ENCODE assay signal across 12 cellular contexts in genomic region chr2:239302083-239302807, GRCh38.
DNase-seq lines count a peak whose midpoint lies in the region; ATAC-seq, FAIRE-seq and TF ChIP-seq lines count a peak whose summit lies in the region.
"Had no signal": no experiment of that assay in that cellular context is flagged by ENCODE, and none has a peak within 500 bp of the region (broad histone marks: within the 10 kb centered on the region; RNA-seq: fewer than 3 reads in every experiment).

No MANE protein-coding gene starts in this region.

- H2AFZ ChIP-seq in GM23338 (no peak overlapping the region), GM12878 (ENCODE audit: control insufficient read depth, low read depth, low read length) (no peak overlapping the region)

- TF ChIP-seq CTCF in GM23338 (conservative IDR thresholded peaks at IDR 0.05; ENCODE audit: low read depth in 2 of 2) = no peak
- no peak for TF ChIP-seq CTCF in GM12878 (IDR thresholded peaks at IDR 0.05 in 2 of 3, conservative IDR thresholded peaks at IDR 0.05 in 1 of 3; ENCODE audit: control insufficient read depth in 2 of 3, extremely low read depth in 1 of 3, insufficient read depth in 1 of 3, low read depth in 3 of 3, low read length in 3 of 3)
- no peak for TF ChIP-seq CTCF in stomach (IDR thresholded peaks at IDR 0.05)
- TF ChIP-seq CTCF in nephron progenitor cell (IDR thresholded peaks at IDR 0.05) = no peak

- H3K27ac ChIP-seq in GM23338 (ENCODE audit: low read depth) = no peak overlapping the region
- H3K27ac ChIP-seq in GM12878 (ENCODE audit: control insufficient read depth, insufficient read depth) = no peak overlapping the region
- peak overlapping the region in 3 of 5 donors; percentile 29 to 86 (median 63) for H3K27ac ChIP-seq in stomach
- H3K27ac ChIP-seq: WERI-Rb-1 had no signal

- no peak for TF ChIP-seq RAD21 in GM12878 (IDR thresholded peaks at IDR 0.05; ENCODE audit: insufficient read depth, low read depth, low read length)

- peaks cover 57% of the 10 kb centered on the region for H3K4me1 Mint-ChIP-seq in GM23338
- H3K4me1 Mint-ChIP-seq in immature natural killer cell = peaks cover 38 to 40% of the 10 kb centered on the region in 2 donors
- H3K4me1 Mint-ChIP-seq in nephron progenitor cell = peaks cover 64% of the 10 kb centered on the region

- no peak overlapping the region for H3K4me3 ChIP-seq in GM23338
- H3K4me3 ChIP-seq in GM12878 = no peak overlapping the region
- H3K4me3 ChIP-seq in stomach = no peak overlapping the region

- CTCF ChIA-PET in GM12878 (lab: Yijun Ruan, JAX) = no interaction called here

- no peak overlapping the region for H3K4me3 Mint-ChIP-seq in GM23338
- H3K4me3 Mint-ChIP-seq in immature natural killer cell = no peak overlapping the region
- no peak overlapping the region for H3K4me3 Mint-ChIP-seq in nephron progenitor cell

- SMC1A ChIA-PET in GM12878 (lab: Charles Lee; ENCODE audit: uncharacterized antibody, unreplicated experiment) = interaction anchor here (1.3 to 2.6 kb wide), 4 partner anchors 8 to 79 kb away, joined by 3 to 14 read pairs (median 8); no protein-coding TSS in a partner anchor

- no peaks in the 10 kb centered on the region; the same call in 2 of the 3 replicates for H3K9me3 Mint-ChIP-seq in GM23338
- no peaks in the 10 kb centered on the region for H3K9me3 Mint-ChIP-seq in immature natural killer cell
- H3K9me3 Mint-ChIP-seq in nephron progenitor cell = no peaks in the 10 kb centered on the region

- no peak for TF ChIP-seq POLR2A in GM12878 (IDR thresholded peaks at IDR 0.05; ENCODE audit: low read depth, low read length)
- TF ChIP-seq POLR2A in stomach (IDR thresholded peaks at IDR 0.05) = no peak

- H3K27ac Mint-ChIP-seq in GM23338 (peak overlapping the region; percentile 82), immature natural killer cell (peak overlapping the region in 4 of 6 donors; percentile 17 to 65 (median 50)), nephron progenitor cell (no peak overlapping the region)

- TF ChIP-seq EP300 in GM12878 (IDR thresholded peaks at IDR 0.05; ENCODE audit: borderline replicate concordance in 1 of 2, control insufficient read depth in 1 of 2, low read depth in 2 of 2, low read length in 2 of 2) (no peak), stomach (IDR thresholded peaks at IDR 0.05) (no peak)

- no peaks in the 10 kb centered on the region for H3F3A ChIP-seq in GM23338 (replicated peaks; ENCODE audit: low read depth)

- H3K36me3 Mint-ChIP-seq in GM23338 (ENCODE audit: low read depth) (peaks cover 5% of the 10 kb centered on the region; the same call in 2 of the 3 replicates), immature natural killer cell (no peaks in the 10 kb centered on the region), nephron progenitor cell (ENCODE audit: low read depth) (no peaks in the 10 kb centered on the region)

- H3K36me3 ChIP-seq in GM23338 (ENCODE audit: insufficient read depth) = no peaks in the 10 kb centered on the region
- H3K36me3 ChIP-seq in GM12878 (ENCODE audit: control insufficient read depth in 2 of 2, insufficient read depth in 2 of 2, low read length in 1 of 2) = no peaks in the 10 kb centered on the region
- no peaks in the 10 kb centered on the region for H3K36me3 ChIP-seq in stomach
- H3K36me3 ChIP-seq: WERI-Rb-1 had no signal

- RAD21 ChIA-PET in GM12878 (lab: Charles Lee; ENCODE audit: unreplicated experiment) = interaction anchor here (1.5 to 1.8 kb wide), 3 partner anchors 11 to 35 kb away, joined by 3 to 4 read pairs (median 4); no protein-coding TSS in a partner anchor

- no peak overlapping the region for H3K9ac ChIP-seq in GM12878 (ENCODE audit: control insufficient read depth, insufficient read depth, low read length)

- 89% methylated on average over 16 of the region's 16 CpGs for WGBS in GM12878 (ENCODE audit: insufficient coverage, insufficient replicate concordance, low lambda C conversion rate, missing lambda C conversion rate)
- whole genome bisulfite sequencing in stomach, 5 donors = 74 to 88% (median 87%) methylated on average over 16 of the region's 16 CpGs

- in situ Hi-C loops in GM12878 (cut with MboI) = no loop called here

- H3K27me3 ChIP-seq in GM23338 (ENCODE audit: insufficient read depth) (no peaks in the 10 kb centered on the region), GM12878 (replicated peaks in 1 of 2; ENCODE audit: control insufficient read depth in 2 of 2, insufficient read depth in 2 of 2, low read length in 1 of 2) (no peaks in the 10 kb centered on the region), stomach (no peaks in the 10 kb centered on the region)

- BruUV-seq in GM12878 (replicated peaks; lab: Mats Ljungman, UMichigan) = no TSS peak

- H3K79me2 ChIP-seq in GM23338 (replicated peaks; ENCODE audit: insufficient read depth) (peaks cover 93% of the 10 kb centered on the region), GM12878 (ENCODE audit: control insufficient read depth, insufficient read depth, low read length) (no peaks in the 10 kb centered on the region)

- ATAC-seq in GM23338 (no peak), GM12878 (no peak), GM21367 (IDR thresholded peaks at IDR 0.05; ENCODE audit: unreplicated experiment) (no peak)

- H4K20me1 ChIP-seq in GM23338 (replicated peaks; ENCODE audit: insufficient read depth) (peaks cover 20% of the 10 kb centered on the region), GM12878 (ENCODE audit: control insufficient read depth, insufficient read depth) (no peaks in the 10 kb centered on the region; the same call in 1 of the 2 replicates)

- intact Hi-C loops in GM12878 (cut with micrococcal nuclease; ENCODE audit: unreplicated experiment) = no loop called here
- intact Hi-C loops in stomach (cut with DNase I; ENCODE audit: low total_unique reads) = no loop called here

- no peak for DNase-seq in GM23338 (ENCODE audit: low spot score)
- DNase-seq in GM12878 (ENCODE audit: low read depth, low spot score) = no peak
- no peak for DNase-seq in immature natural killer cell
- peak; percentile 23 for DNase-seq in stomach
- DNase-seq in nephron progenitor cell = no peak
- DNase-seq in GF-D8 (lab: John Stamatoyannopoulos, UW) = no peak
- DNase-seq: Calu3; foreskin fibroblast; H7; stimulated activated naive CD4-positive, alpha-beta T cell treated with Interleukin-2 at 50 U/mL for 16 hours; WERI-Rb-1 had no signal

- FAIRE-seq in GM12878 (lab: Jason Lieb, UNC) = no peak

- POLR2A ChIA-PET in GM12878 (lab: Charles Lee) = no interaction called here

- H3K4me1 ChIP-seq in GM23338 (ENCODE audit: insufficient read depth) (peaks cover 3% of the 10 kb centered on the region; the same call in 1 of the 2 replicates), GM12878 (ENCODE audit: control insufficient read depth, insufficient read depth, low read length) (peaks cover 22% of the 10 kb centered on the region), stomach (peaks cover 67 to 100% (median 82%) of the 10 kb centered on the region in 4 donors)

- no peak overlapping the region for H3K4me2 ChIP-seq in GM23338
- no peak overlapping the region for H3K4me2 ChIP-seq in GM12878 (ENCODE audit: control insufficient read depth, insufficient read depth)

- peaks cover 4% of the 10 kb centered on the region for H3K27me3 Mint-ChIP-seq in GM23338 (ENCODE audit: insufficient read depth, low read depth, poor library complexity)
- peaks cover 0 to 7% (median 6%) of the 10 kb centered on the region in 3 donors for H3K27me3 Mint-ChIP-seq in immature natural killer cell (ENCODE audit: low read depth in 3 of 3)
- peaks cover 6% of the 10 kb centered on the region for H3K27me3 Mint-ChIP-seq in nephron progenitor cell (ENCODE audit: low read depth, poor library complexity)

- H3K9me3 ChIP-seq in GM12878 (replicated peaks; ENCODE audit: control insufficient read depth, insufficient read depth, low read length) (no peaks in the 10 kb centered on the region), stomach (no peaks in the 10 kb centered on the region)

- H3K9me2 ChIP-seq in GM23338 (ENCODE audit: insufficient read depth) = no peaks in the 10 kb centered on the region

TF ChIP-seq in GM23338, 12 proteins besides CTCF, POLR2A, EP300 and RAD21 (continues in another document):
- TF ChIP-seq STAT1 (IDR thresholded peaks at IDR 0.05; ENCODE audit: unreplicated experiment) (no peak), NANOG (IDR thresholded peaks at IDR 0.05; ENCODE audit: borderline replicate concordance) (no peak)

TF ChIP-seq in GM12878, 131 proteins besides CTCF, POLR2A, EP300 and RAD21 (continues in another document):
- TF ChIP-seq NFXL1 (IDR thresholded peaks at IDR 0.05; ENCODE audit: borderline replicate concordance) = no peak
- no peak for TF ChIP-seq RFX5 (IDR thresholded peaks at IDR 0.05; ENCODE audit: low read depth, low read length)
- no peak for TF ChIP-seq USF1 (IDR thresholded peaks at IDR 0.05; ENCODE audit: borderline replicate concordance, extremely low read length, insufficient read depth, low read depth, low read length)
- TF ChIP-seq PKNOX1 (IDR thresholded peaks at IDR 0.05) = peak; percentile 64; the same call in 1 of the 2 replicates

Comparison
In these comparisons a context has a peak if more than half of its experiments do, and no peak if none do; other contexts are left out.
1. H3K27ac ChIP-seq: peak in stomach (3 of 5); none in GM23338 (single experiment) and GM12878 (single experiment).